25 cellular contexts compared by ENCODE assay signal in the genomic region with DNA sequence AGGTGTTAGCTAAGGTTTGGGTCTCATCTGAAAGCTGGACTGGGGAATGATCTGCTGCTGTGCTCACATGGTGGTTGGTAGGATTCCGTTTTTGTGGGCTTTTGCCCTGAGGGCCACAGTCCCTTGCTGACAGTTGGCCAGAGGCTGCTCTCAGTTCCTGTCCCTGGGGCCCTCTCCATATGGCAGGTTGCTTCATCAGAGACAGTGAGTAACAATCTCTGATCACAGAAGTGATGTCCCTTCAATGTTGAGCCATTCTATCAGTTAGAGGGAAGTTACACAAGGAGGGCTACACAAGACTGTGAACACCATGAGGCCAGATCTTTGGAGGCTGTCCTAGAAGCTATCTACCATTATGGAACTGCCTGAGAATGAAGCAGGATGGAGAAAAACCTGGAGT. TPM values are rescaled to one million over a fixed set of nuclear protein-coding genes. Genes with fewer than 3 reads are reported as not detected.
"Had no signal": no experiment of that assay in that cellular context is flagged by ENCODE, and none has a peak within 500 bp of the region (broad histone marks: within the 10 kb centered on the region; RNA-seq: fewer than 3 reads in every experiment).

No MANE protein-coding gene starts in this region.

- H3K36me3 ChIP-seq: adrenal gland, breast epithelium, Peyer's patch had no signal

- H3K4me1 Mint-ChIP-seq: activated CD4-positive, alpha-beta T cell treated with anti-CD3 and anti-CD28 coated beads for 36 hours; activated CD4-positive, alpha-beta T cell treated with anti-CD3 and anti-CD28 coated beads, Interleukin-2, amount 10 ng/mL, durations not matched to agents 7 days and 5 days had no signal

- ATAC-seq: activated CD4-positive, alpha-beta T cell treated with anti-CD3 and anti-CD28 coated beads for 36 hours; activated CD4-positive, CD25-positive, alpha-beta regulatory T cell treated with anti-CD3 and anti-CD28 coated beads, Interleukin-2, amount 50 U/mL, for 24 hours; activated CD8-positive, alpha-beta T cell treated with anti-CD3 and anti-CD28 coated beads, Interleukin-2, amount 10 ng/mL, durations not matched to agents 7 days and 5 days; body of pancreas had no signal

- H3K27ac Mint-ChIP-seq: activated CD4-positive, alpha-beta T cell treated with anti-CD3 and anti-CD28 coated beads for 36 hours; activated CD4-positive, alpha-beta T cell treated with anti-CD3 and anti-CD28 coated beads, Interleukin-2, amount 10 ng/mL, durations not matched to agents 7 days and 5 days; activated CD8-positive, alpha-beta T cell treated with anti-CD3 and anti-CD28 coated beads, Interleukin-2, amount 10 ng/mL, durations not matched to agents 7 days and 5 days; activated naive CD4-positive, alpha-beta T cell treated with anti-CD3 and anti-CD28 coated beads, Interleukin-2, amount 50 U/mL, for 72 hours; activated T-cell treated with anti-CD3 and anti-CD28 coated beads, Interleukin-2, amount 50 U/mL, for 24 hours; activated T-helper 2 cell treated with anti-CD3 and anti-CD28 coated beads, Interferon-gamma antibody, Interleukin-2, Interleukin-4, amounts not matched to agents 10 μg/mL and 5 μg/mL and 100 μg/mL, durations not matched to agents 14 hours and 24 hours and 36 hours; WTC11 had no signal

- H3K4me3 ChIP-seq: adrenal gland, body of pancreas, breast epithelium, K562, Peyer's patch had no signal

- H3K4me3 Mint-ChIP-seq: activated CD4-positive, alpha-beta T cell treated with anti-CD3 and anti-CD28 coated beads for 36 hours; activated CD4-positive, alpha-beta T cell treated with anti-CD3 and anti-CD28 coated beads, Interleukin-2, amount 10 ng/mL, durations not matched to agents 7 days and 5 days; activated CD8-positive, alpha-beta T cell treated with anti-CD3 and anti-CD28 coated beads, Interleukin-2, amount 10 ng/mL, durations not matched to agents 7 days and 5 days; activated T-cell treated with anti-CD3 and anti-CD28 coated beads, Interleukin-2, amount 50 U/mL, for 24 hours; WTC11 had no signal

- H3K36me3 Mint-ChIP-seq: activated naive CD4-positive, alpha-beta T cell treated with anti-CD3 and anti-CD28 coated beads, Interleukin-2, amount 50 U/mL, for 72 hours had no signal

- H3K27me3 ChIP-seq: adrenal gland, body of pancreas, Peyer's patch had no signal

- H3K4me1 ChIP-seq: adrenal gland, body of pancreas, breast epithelium, Peyer's patch had no signal

- DNase-seq: activated CD4-positive, alpha-beta T cell treated with anti-CD3 and anti-CD28 coated beads for 36 hours; activated CD4-positive, alpha-beta T cell treated with anti-CD3 and anti-CD28 coated beads, Interleukin-2, amount 10 ng/mL, durations not matched to agents 7 days and 5 days; activated CD4-positive, alpha-beta T cell treated with anti-CD3 and anti-CD28 coated beads, Interleukin-2, amount 50 U/mL, for 48 hours; activated CD8-positive, alpha-beta T cell treated with anti-CD3 and anti-CD28 coated beads, Interleukin-2, amount 10 ng/mL, durations not matched to agents 7 days and 5 days; activated gamma-delta T cell; activated naive CD4-positive, alpha-beta T cell treated with Interleukin-2 at 50 U/mL for 16 hours; activated T-cell treated with anti-CD3 and anti-CD28 coated beads, Interleukin-2, amount 50 U/mL, for 24 hours; adrenal gland; body of pancreas; NCI-H1417 treated with DMSO at 0.1 percent for 48 hours; NCI-H1930; NCI-H2081 treated with DMSO at 0.1 percent for 48 hours; NCI-H226; NCI-H446 treated with DMSO at 0.1 percent for 48 hours; Peyer's patch; T1000 had no signal

- H3K27ac ChIP-seq: adrenal gland, body of pancreas, breast epithelium, Peyer's patch had no signal

- H3K9me3 ChIP-seq: adrenal gland, body of pancreas, Peyer's patch had no signal

- H3K9me3 Mint-ChIP-seq: activated CD4-positive, alpha-beta T cell treated with anti-CD3 and anti-CD28 coated beads, Interleukin-2, amount 10 ng/mL, durations not matched to agents 7 days and 5 days; activated T-cell treated with anti-CD3 and anti-CD28 coated beads, Interleukin-2, amount 50 U/mL, for 24 hours; activated T-helper 2 cell treated with anti-CD3 and anti-CD28 coated beads, Interferon-gamma antibody, Interleukin-2, Interleukin-4, amounts not matched to agents 10 μg/mL and 5 μg/mL and 100 μg/mL, durations not matched to agents 14 hours and 24 hours and 36 hours had no signal

RNA-seq across cellular contexts. Expression of a gene that starts 16.2 kb away (rescaled TPM):
- total RNA-seq: activated CD4-positive, alpha-beta T cell treated with anti-CD3 and anti-CD28 coated beads for 36 hours; activated CD4-positive, alpha-beta T cell treated with anti-CD3 and anti-CD28 coated beads, Interleukin-2, amount 10 ng/mL, durations not matched to agents 7 days and 5 days; activated CD8-positive, alpha-beta T cell treated with anti-CD3 and anti-CD28 coated beads, Interleukin-2, amount 10 ng/mL, durations not matched to agents 7 days and 5 days; activated naive CD4-positive, alpha-beta T cell treated with anti-CD3 and anti-CD28 coated beads, Interleukin-2, amount 50 U/mL, for 72 hours; activated T-helper 2 cell treated with anti-CD3 and anti-CD28 coated beads, Interferon-gamma antibody, Interleukin-2, Interleukin-4, amounts not matched to agents 10 μg/mL and 5 μg/mL and 100 μg/mL, durations not matched to agents 14 hours and 24 hours and 36 hours; PC-3; T-helper 1 cell treated with Interleukin-12 subunit alpha and Interleukin-12 subunit beta and Interleukin-4 antibody, amounts not matched to agents 30 ng/mL and 1 ng/mL, for 36 hours; T-helper 2 cell treated with Interferon-gamma antibody and Interleukin-4, amounts not matched to agents 100 ng/mL and 5 ng/mL, for 36 hours had no signal
